ENCODE assay signal across 8 cellular contexts in genomic region chr17:58447039-58447975, GRCh38. TPM values are rescaled to one million over a fixed set of nuclear protein-coding genes. Genes with fewer than 3 reads are reported as not detected.
A peak's percentile ranks its signal among the peaks of the same experiment; 100 is the strongest.
DNase-seq lines count a peak whose midpoint lies in the region; ATAC-seq and TF ChIP-seq lines count a peak whose summit lies in the region.

No MANE protein-coding gene starts in this region.

- no peaks in the 10 kb centered on the region for H3K36me3 ChIP-seq in Caco-2 (ENCODE audit: control insufficient read depth, insufficient read depth, low read length)

- CTCF ChIA-PET in Caco-2 (lab: Charles Lee), result interaction anchor here (0.6 to 1.3 kb wide), 4 partner anchors 130 to 247 kb away, joined by 3 to 15 read pairs (median 3); no protein-coding TSS in a partner anchor

- H3K4me3 Mint-ChIP-seq in Caco-2 (ENCODE audit: unreplicated experiment), result no peak overlapping the region
- H3K4me3 Mint-ChIP-seq in effector memory CD8-positive, alpha-beta T cell, result no peak overlapping the region
- no peak overlapping the region for H3K4me3 Mint-ChIP-seq in stimulated activated effector memory CD8-positive, alpha-beta T cell treated with anti-CD3 and anti-CD28 coated beads, Interleukin-12 subunit alpha, Interleukin-12 subunit beta, amount 100 ng/mL, for 72 hours

- DNase-seq in Caco-2, result peak; percentile 88 to 89
- peak; percentile 75 for DNase-seq in NCI-H774 (lab: John Stamatoyannopoulos, UW)
- peak; percentile 77 to 82 for DNase-seq in activated CD4-positive, alpha-beta T cell treated with anti-CD3 and anti-CD28 coated beads, Interleukin-2, amount 50 U/mL, for 48 hours
- peak; percentile 55 to 61 (median 61) for DNase-seq in effector memory CD8-positive, alpha-beta T cell
- peak; percentile 68 for DNase-seq in mucosa of gallbladder (ENCODE audit: low spot score)
- DNase-seq in stimulated activated effector memory CD8-positive, alpha-beta T cell treated with anti-CD3 and anti-CD28 coated beads, Interleukin-12 subunit alpha, Interleukin-12 subunit beta, amount 100 ng/mL, for 72 hours (ENCODE audit: low spot score in 2 of 2), result peak; percentile 41 to 75

- no peaks in the 10 kb centered on the region for H3K9me3 Mint-ChIP-seq in Caco-2 (ENCODE audit: unreplicated experiment)
- H3K9me3 Mint-ChIP-seq in effector memory CD8-positive, alpha-beta T cell, result no peaks in the 10 kb centered on the region
- no peaks in the 10 kb centered on the region for H3K9me3 Mint-ChIP-seq in stimulated activated effector memory CD8-positive, alpha-beta T cell treated with anti-CD3 and anti-CD28 coated beads, Interleukin-12 subunit alpha, Interleukin-12 subunit beta, amount 100 ng/mL, for 72 hours

- ATAC-seq in HG03196 (IDR thresholded peaks at IDR 0.05; ENCODE audit: unreplicated experiment), result peak; percentile 64
- peak; percentile 85 for ATAC-seq in effector memory CD8-positive, alpha-beta T cell (replicated peaks)
- peak; percentile 94 for ATAC-seq in stimulated activated effector memory CD8-positive, alpha-beta T cell treated with anti-CD3 and anti-CD28 coated beads, Interleukin-12 subunit alpha, Interleukin-12 subunit beta, amount 100 ng/mL, for 72 hours
- ATAC-seq in HG02938 (IDR thresholded peaks at IDR 0.05; ENCODE audit: unreplicated experiment), result no peak

- intact Hi-C loops in Caco-2 (cut with micrococcal nuclease; ENCODE audit: unreplicated experiment), result loop anchor here (1.0 kb wide), 5 partner anchors 130 to 325 kb away; no protein-coding TSS in a partner anchor

- 0 out of 2 replicates have a peak, but pooled peaks cover 3% of the 10 kb centered on the region for H3K9me3 ChIP-seq in Caco-2

- BruUV-seq in Caco-2 (replicated peaks; lab: Mats Ljungman, UMichigan), result no TSS peak

- POLR2A ChIA-PET in Caco-2 (lab: Charles Lee), result no interaction called here

- H3K27me3 Mint-ChIP-seq in Caco-2 (ENCODE audit: insufficient read depth, unreplicated experiment), result no peaks in the 10 kb centered on the region
- no peaks in the 10 kb centered on the region for H3K27me3 Mint-ChIP-seq in effector memory CD8-positive, alpha-beta T cell

- peaks cover 8% of the 10 kb centered on the region for H3K4me1 Mint-ChIP-seq in Caco-2 (ENCODE audit: low read depth, unreplicated experiment)
- H3K4me1 Mint-ChIP-seq in effector memory CD8-positive, alpha-beta T cell (ENCODE audit: low read depth in 2 of 2), result peaks cover 3% of the 10 kb centered on the region in 2 donors
- H3K4me1 Mint-ChIP-seq in stimulated activated effector memory CD8-positive, alpha-beta T cell treated with anti-CD3 and anti-CD28 coated beads, Interleukin-12 subunit alpha, Interleukin-12 subunit beta, amount 100 ng/mL, for 72 hours, result peaks cover 5% of the 10 kb centered on the region

- peak; percentile 81 to 92 for TF ChIP-seq CTCF in Caco-2 (IDR thresholded peaks at IDR 0.05; ENCODE audit: insufficient read depth in 1 of 2, low read depth in 1 of 2, low read length in 1 of 2, severe bottlenecking in 1 of 2, unreplicated experiment in 1 of 2)

- H3K36me3 Mint-ChIP-seq in Caco-2 (ENCODE audit: insufficient read depth, unreplicated experiment), result no peaks in the 10 kb centered on the region
- peaks cover 4% of the 10 kb centered on the region for H3K36me3 Mint-ChIP-seq in effector memory CD8-positive, alpha-beta T cell (ENCODE audit: insufficient read depth)
- H3K36me3 Mint-ChIP-seq in stimulated activated effector memory CD8-positive, alpha-beta T cell treated with anti-CD3 and anti-CD28 coated beads, Interleukin-12 subunit alpha, Interleukin-12 subunit beta, amount 100 ng/mL, for 72 hours, result no peaks in the 10 kb centered on the region

- H3K4me1 ChIP-seq in Caco-2, result no peaks in the 10 kb centered on the region

- no peaks in the 10 kb centered on the region for H3K27me3 ChIP-seq in Caco-2 (replicated peaks; ENCODE audit: control insufficient read depth, insufficient read depth, low read length)

- peak overlapping the region; percentile 69 for H3K27ac Mint-ChIP-seq in Caco-2 (ENCODE audit: unreplicated experiment)
- peak overlapping the region in 1 of 2 donors; percentile 56 for H3K27ac Mint-ChIP-seq in effector memory CD8-positive, alpha-beta T cell
- H3K27ac Mint-ChIP-seq in stimulated activated effector memory CD8-positive, alpha-beta T cell treated with anti-CD3 and anti-CD28 coated beads, Interleukin-12 subunit alpha, Interleukin-12 subunit beta, amount 100 ng/mL, for 72 hours, result no peak overlapping the region

- no peak overlapping the region for H3K4me3 ChIP-seq in Caco-2 (ENCODE audit: low read depth, low read length)

RNA-seq across cellular contexts. Expression of gene RNF43, which starts 30.0 kb away (rescaled TPM):
- total RNA-seq in Caco-2 (2022), result 84.2 and 87.1 TPM in 2 replicates
- 19.0 TPM for total RNA-seq in mucosa of gallbladder

RNA-seq across cellular contexts. Expression of gene HSF5, which starts 40.9 kb away (rescaled TPM):
- 0.98 and 1.1 TPM in 2 replicates for total RNA-seq in Caco-2 (2022)
- total RNA-seq in mucosa of gallbladder, result 0.09 TPM
